22 cellular contexts compared by ENCODE assay signal in genomic region chr17:66645259-66645658, GRCh38.
"Had no signal": no experiment of that assay in that cellular context is flagged by ENCODE, and none has a peak within 500 bp of the region (broad histone marks: within the 10 kb centered on the region; RNA-seq: fewer than 3 reads in every experiment).

No MANE protein-coding gene starts in this region.

- H3K27me3 Mint-ChIP-seq: naive B cell had no signal

- H3K27ac Mint-ChIP-seq: mesothelial cell of epicardium, natural killer cell, nephron progenitor cell had no signal

- ATAC-seq: heart right ventricle, natural killer cell, pancreas, right cardiac atrium, sciatic nerve, upper lobe of right lung had no signal

- DNase-seq: heart right ventricle; islet precursor cell; left ventricle myocardium inferior; mesendoderm; naive B cell; natural killer cell; nephron progenitor cell; pancreas; retina; right cardiac atrium; stimulated activated CD4-positive, alpha-beta T cell treated with anti-CD3 and anti-CD28 coated beads, Interleukin-12 subunit alpha, Interleukin-12 subunit beta, amount 100 ng/mL, for 4 hours; stimulated activated CD4-positive, alpha-beta T cell treated with anti-CD3 and anti-CD28 coated beads, Interleukin-15, amount 100 ng/mL, for 24 hours; stimulated activated CD4-positive, alpha-beta T cell treated with anti-CD3 and anti-CD28 coated beads, Interleukin-2, amount 100 ng/mL, for 24 hours; stimulated activated CD4-positive, alpha-beta T cell treated with anti-CD3 and anti-CD28 coated beads, Interleukin-4, amount 100 ng/mL, for 1 hour; stimulated activated naive CD4-positive, alpha-beta T cell; stomach; testis; thyroid gland; transverse colon; upper lobe of right lung had no signal

- H3K36me3 Mint-ChIP-seq: mesothelial cell of epicardium, naive B cell, natural killer cell had no signal

- H3K9me3 Mint-ChIP-seq: mesothelial cell of epicardium, natural killer cell, nephron progenitor cell had no signal

- H3K4me1 Mint-ChIP-seq: mesothelial cell of epicardium, naive B cell had no signal

- H3K4me3 Mint-ChIP-seq: mesothelial cell of epicardium, natural killer cell, nephron progenitor cell had no signal
